8 cellular contexts compared by ENCODE assay signal in the genomic region with DNA sequence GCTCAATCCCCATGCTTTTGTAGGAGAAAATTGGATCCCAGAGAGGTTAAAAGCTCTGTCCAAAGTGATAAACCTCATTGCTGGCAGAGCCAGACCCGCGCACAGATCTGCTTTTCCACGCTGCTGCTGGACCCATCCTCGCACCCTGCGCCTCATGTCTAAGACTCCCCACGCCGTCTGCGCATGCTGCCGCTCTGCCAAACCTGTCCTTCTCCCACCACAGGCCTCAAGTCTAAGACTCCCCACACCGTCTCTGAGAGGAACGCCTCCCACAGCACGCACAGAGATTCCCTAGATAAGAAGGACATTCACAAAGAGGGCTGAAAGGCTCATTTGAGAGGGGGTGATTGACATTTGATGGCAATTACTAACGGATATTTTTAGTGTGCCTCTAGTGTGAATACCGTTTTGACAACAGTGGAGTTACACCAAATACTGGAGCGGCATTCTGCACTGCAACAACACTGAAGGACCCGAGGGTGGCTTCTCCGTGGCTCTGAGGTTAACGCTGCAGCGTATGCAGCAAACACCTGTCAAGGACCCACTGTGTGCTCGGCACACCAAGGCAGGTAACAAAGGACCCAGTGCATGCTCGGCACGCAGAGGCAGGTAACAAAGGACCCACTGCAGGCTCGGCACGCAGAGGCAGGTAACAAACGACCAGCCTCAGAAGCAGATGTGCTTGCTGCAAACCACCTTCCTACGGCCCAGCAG.
A peak's percentile ranks its signal among the peaks of the same experiment; 100 is the strongest.
DNase-seq lines count a peak whose midpoint lies in the region; ATAC-seq and TF ChIP-seq lines count a peak whose summit lies in the region.

No MANE protein-coding gene starts in this region.

- H3K36me3 ChIP-seq in right atrium auricular region = no peaks in the 10 kb centered on the region

- peaks cover 0 to 7% of the 10 kb centered on the region in 2 donors for H3K4me1 ChIP-seq in right atrium auricular region

- peak overlapping the region; percentile 80 for H3K27ac Mint-ChIP-seq in activated CD4-positive, alpha-beta memory T cell treated with anti-CD3 and anti-CD28 coated beads, Interleukin-2, amount 10 ng/mL, durations not matched to agents 7 days and 5 days

- peaks cover 4% of the 10 kb centered on the region for H3K9me3 Mint-ChIP-seq in activated CD4-positive, alpha-beta memory T cell treated with anti-CD3 and anti-CD28 coated beads, Interleukin-2, amount 10 ng/mL, durations not matched to agents 7 days and 5 days

- H3K4me1 Mint-ChIP-seq in activated CD4-positive, alpha-beta memory T cell treated with anti-CD3 and anti-CD28 coated beads, Interleukin-2, amount 10 ng/mL, durations not matched to agents 7 days and 5 days = peaks cover 41% of the 10 kb centered on the region

- no peak for TF ChIP-seq CTCF in right atrium auricular region (IDR thresholded peaks at IDR 0.05)

- H3K27ac ChIP-seq in right atrium auricular region = peak overlapping the region in 1 of 2 donors; percentile 34
- H3K27ac ChIP-seq in skin epidermis = peak overlapping the region in 12 of 21 experiments; percentile 1 to 73 (median 47)

- peaks cover 4% of the 10 kb centered on the region for H3K36me3 Mint-ChIP-seq in activated CD4-positive, alpha-beta memory T cell treated with anti-CD3 and anti-CD28 coated beads, Interleukin-2, amount 10 ng/mL, durations not matched to agents 7 days and 5 days (ENCODE audit: low read depth)

- no peaks in the 10 kb centered on the region for H3K9me3 ChIP-seq in right atrium auricular region

- ATAC-seq in GM21723 (IDR thresholded peaks at IDR 0.05; ENCODE audit: unreplicated experiment) (peak; percentile 18), GM19395 (IDR thresholded peaks at IDR 0.05; ENCODE audit: unreplicated experiment) (no peak)

- no peak for DNase-seq in activated CD4-positive, alpha-beta memory T cell treated with anti-CD3 and anti-CD28 coated beads, Interleukin-2, amount 10 ng/mL, durations not matched to agents 7 days and 5 days
- no peak for DNase-seq in right atrium auricular region (ENCODE audit: low spot score)
- no peak for DNase-seq in pons (ENCODE audit: low spot score)
- DNase-seq in NCI-H187 treated with DMSO at 0.1 percent for 48 hours (lab: John Stamatoyannopoulos, UW) = no peak
- DNase-seq in cerebellum (ENCODE audit: low spot score) = no peak

- peak overlapping the region; percentile 51 to 55 for H3K4me3 ChIP-seq in right atrium auricular region
- peak overlapping the region; percentile 22 to 48 (median 38) for H3K4me3 ChIP-seq in skin epidermis

- POLR2A ChIA-PET in activated CD4-positive, alpha-beta memory T cell treated with anti-CD3 and anti-CD28 coated beads, Interleukin-2, amount 10 ng/mL, durations not matched to agents 7 days and 5 days (lab: Charles Lee) = interaction anchor here (1.0 to 1.2 kb wide), 2 partner anchors 45 to 97 kb away, joined by 4 to 6 read pairs; no protein-coding TSS in a partner anchor

- H3K27me3 Mint-ChIP-seq in activated CD4-positive, alpha-beta memory T cell treated with anti-CD3 and anti-CD28 coated beads, Interleukin-2, amount 10 ng/mL, durations not matched to agents 7 days and 5 days = peaks cover 4% of the 10 kb centered on the region

- CTCF ChIA-PET in activated CD4-positive, alpha-beta memory T cell treated with anti-CD3 and anti-CD28 coated beads, Interleukin-2, amount 10 ng/mL, durations not matched to agents 7 days and 5 days (lab: Charles Lee) = interaction anchor here (1.3 kb wide), 1 partner anchor 136 kb away, joined by 3 read pairs; no protein-coding TSS in a partner anchor

- no peaks in the 10 kb centered on the region for H3K27me3 ChIP-seq in right atrium auricular region

- peak overlapping the region; percentile 93 for H3K4me3 Mint-ChIP-seq in activated CD4-positive, alpha-beta memory T cell treated with anti-CD3 and anti-CD28 coated beads, Interleukin-2, amount 10 ng/mL, durations not matched to agents 7 days and 5 days
